ENCODE assay signal across 9 cellular contexts in genomic region chr15:85581495-85581894, GRCh38.
DNase-seq lines count a peak whose midpoint lies in the region; ATAC-seq and TF ChIP-seq lines count a peak whose summit lies in the region.
"Had no signal": no experiment of that assay in that cellular context is flagged by ENCODE, and none has a peak within 500 bp of the region (broad histone marks: within the 10 kb centered on the region; RNA-seq: fewer than 3 reads in every experiment).

No MANE protein-coding gene starts in this region.

- intact Hi-C loops in body of pancreas (cut with DNase I), result no loop called here

- H3K9me3 Mint-ChIP-seq in memory B cell, result no peaks in the 10 kb centered on the region

- H3K27me3 Mint-ChIP-seq in memory B cell, result no peaks in the 10 kb centered on the region

- DNase-seq in activated gamma-delta T cell treated with Interleukin-2 at 50 U/mL for 16 hours, result peak; percentile 38
- no peak for DNase-seq in activated gamma-delta T cell (lab: John Stamatoyannopoulos, UW)
- peak; percentile 61 to 84 (median 66) for DNase-seq in body of pancreas
- DNase-seq in memory B cell (ENCODE audit: low spot score in 2 of 2), result peak; percentile 22
- peak; percentile 8 to 76 for DNase-seq in upper lobe of left lung
- DNase-seq in NCI-H345 treated with DMSO at 0.1 percent for 48 hours (lab: John Stamatoyannopoulos, UW; ENCODE audit: unreplicated experiment), result no peak
- DNase-seq: PC-3 had no signal

- peaks cover 30% of the 10 kb centered on the region for H3K36me3 Mint-ChIP-seq in memory B cell

- H3K4me1 ChIP-seq in body of pancreas (peaks cover 77% of the 10 kb centered on the region), upper lobe of left lung (peaks cover 69 to 92% (median 73%) of the 10 kb centered on the region in 4 donors)

- TF ChIP-seq EP300 in upper lobe of left lung (IDR thresholded peaks at IDR 0.05), result peak in 3 of 4 donors; percentile 62 to 91 (median 62)

- TF ChIP-seq CTCF in body of pancreas (IDR thresholded peaks at IDR 0.05), result peak in 1 of 7 experiments; percentile 8
- TF ChIP-seq CTCF in upper lobe of left lung (IDR thresholded peaks at IDR 0.05), result no peak

- peak; percentile 16 for ATAC-seq in body of pancreas
- ATAC-seq in memory B cell (ENCODE audit: low read depth), result peak; percentile 11
- peak; percentile 69 to 82 for ATAC-seq in upper lobe of left lung (ENCODE audit: low FRiP score in 2 of 2)
- ATAC-seq in GM18867 (IDR thresholded peaks at IDR 0.05; ENCODE audit: unreplicated experiment), result no peak
- ATAC-seq in HG02870 (IDR thresholded peaks at IDR 0.05; ENCODE audit: unreplicated experiment), result no peak
- ATAC-seq: PC-3 had no signal

- H3K27ac Mint-ChIP-seq in memory B cell, result peak overlapping the region; percentile 99

- H3K27me3 ChIP-seq in body of pancreas (no peaks in the 10 kb centered on the region), upper lobe of left lung (no peaks in the 10 kb centered on the region)

- TF ChIP-seq POLR2A in body of pancreas (IDR thresholded peaks at IDR 0.05) (no peak), upper lobe of left lung (IDR thresholded peaks at IDR 0.05) (no peak)

- H3K36me3 ChIP-seq in body of pancreas (replicated peaks in 1 of 2; ENCODE audit: insufficient read depth in 1 of 2, low read depth in 2 of 2) (no peaks in the 10 kb centered on the region), upper lobe of left lung (peaks cover 6 to 48% (median 19%) of the 10 kb centered on the region in 4 donors)

- 19 to 31% methylated on average over 6 to 8 of the region's 8 CpGs for WGBS in body of pancreas, 2 donors
- WGBS in upper lobe of left lung, 2 donors, result 43 to 66% methylated on average over 3 to 8 of the region's 8 CpGs

- H3K4me1 Mint-ChIP-seq in memory B cell, result peaks cover 62% of the 10 kb centered on the region

- H3K4me3 Mint-ChIP-seq in memory B cell, result peak overlapping the region; percentile 75

- peak overlapping the region; percentile 17 to 38 for H3K4me3 ChIP-seq in body of pancreas
- H3K4me3 ChIP-seq in upper lobe of left lung, result peak overlapping the region in 3 of 4 donors; percentile 35 to 50 (median 50)

- H3K27ac ChIP-seq in body of pancreas, result peak overlapping the region; percentile 88 to 97 (median 94)
- H3K27ac ChIP-seq in upper lobe of left lung, result peak overlapping the region; percentile 86 to 95 (median 90)

- no peaks in the 10 kb centered on the region for H3K9me3 ChIP-seq in body of pancreas
- H3K9me3 ChIP-seq in upper lobe of left lung, result no peaks in the 10 kb centered on the region

Comparison
In these comparisons a context has a peak if more than half of its experiments do, and no peak if none do; other contexts are left out.
1. DNase-seq: peak in activated gamma-delta T cell treated with Interleukin-2 at 50 U/mL for 16 hours (single experiment), body of pancreas (4 of 4), memory B cell (2 of 2) and upper lobe of left lung (2 of 2); none in activated gamma-delta T cell (single experiment) and NCI-H345 treated with DMSO at 0.1 percent for 48 hours (single experiment).
2. ATAC-seq: peak in body of pancreas (single experiment), memory B cell (single experiment) and upper lobe of left lung (2 of 2); none in GM18867 (single experiment) and HG02870 (single experiment).